ENCODE assay signal across 8 cellular contexts in genomic region chr1:66931548-66932124, GRCh38. TPM values are rescaled to one million over a fixed set of nuclear protein-coding genes. Genes with fewer than 3 reads are reported as not detected.
DNase-seq lines count a peak whose midpoint lies in the region; ATAC-seq and TF ChIP-seq lines count a peak whose summit lies in the region.

No MANE protein-coding gene starts in this region.

- TF ChIP-seq CTCF in left ventricle myocardium inferior (IDR thresholded peaks at IDR 0.05; ENCODE audit: borderline replicate concordance) (no peak), liver (IDR thresholded peaks at IDR 0.05; ENCODE audit: low read depth, low read length, missing input control) (no peak)

- peaks cover 77% of the 10 kb centered on the region for H3K4me1 ChIP-seq in left ventricle myocardium inferior
- peaks cover 46% of the 10 kb centered on the region for H3K4me1 ChIP-seq in adipocyte (ENCODE audit: control insufficient read depth, insufficient read depth, low read length)
- peaks cover 1 to 30% (median 11%) of the 10 kb centered on the region in 4 donors for H3K4me1 ChIP-seq in liver (ENCODE audit: control insufficient read depth in 4 of 4, insufficient read depth in 4 of 4, low read length in 3 of 4)

- peak overlapping the region; percentile 95 for H3K27ac ChIP-seq in left ventricle myocardium inferior (replicated peaks)
- peak overlapping the region; percentile 94 to 99 for H3K27ac ChIP-seq in liver (ENCODE audit: low read depth in 1 of 2, low read length in 2 of 2)

- H3K9me3 ChIP-seq in left ventricle myocardium inferior (replicated peaks) = no peaks in the 10 kb centered on the region
- H3K9me3 ChIP-seq in adipocyte (ENCODE audit: control insufficient read depth, low read length) = no peaks in the 10 kb centered on the region
- no peaks in the 10 kb centered on the region for H3K9me3 ChIP-seq in liver (ENCODE audit: control insufficient read depth in 4 of 4, low read length in 3 of 4)

- ATAC-seq in Right ventricle myocardium superior (ENCODE audit: poor library complexity) (no peak), HG03045 (IDR thresholded peaks at IDR 0.05; ENCODE audit: unreplicated experiment) (no peak), HG03139 (IDR thresholded peaks at IDR 0.05; ENCODE audit: unreplicated experiment) (no peak)

- H3K27me3 ChIP-seq in left ventricle myocardium inferior (ENCODE audit: low read depth) (no peaks in the 10 kb centered on the region), adipocyte (replicated peaks; ENCODE audit: control insufficient read depth, insufficient read depth, low read length) (no peaks in the 10 kb centered on the region), liver (ENCODE audit: control insufficient read depth in 4 of 4, insufficient read depth in 4 of 4, low read length in 3 of 4) (no peaks in the 10 kb centered on the region)

- H3K36me3 ChIP-seq in left ventricle myocardium inferior = peaks cover 5% of the 10 kb centered on the region
- H3K36me3 ChIP-seq in adipocyte (ENCODE audit: control insufficient read depth, insufficient read depth, low read length, severe bottlenecking) = no peaks in the 10 kb centered on the region
- no peaks in the 10 kb centered on the region for H3K36me3 ChIP-seq in liver (ENCODE audit: control insufficient read depth in 4 of 4, insufficient read depth in 3 of 4, low read depth in 1 of 4, low read length in 3 of 4)

- no peak for TF ChIP-seq RAD21 in liver (IDR thresholded peaks at IDR 0.05)

- H3K9ac ChIP-seq in adipocyte (ENCODE audit: low read length) = peak overlapping the region; percentile 89
- H3K9ac ChIP-seq in liver (ENCODE audit: low read depth in 1 of 2, low read length in 2 of 2) = peak overlapping the region; percentile 92 to 99

- 21% methylated on average over 6 of the region's 6 CpGs for WGBS in liver

- intact Hi-C loops in left ventricle myocardium inferior (cut with micrococcal nuclease) (no loop called here), Right ventricle myocardium superior (cut with DNase I) (no loop called here)

- H3K4me3 ChIP-seq in left ventricle myocardium inferior (peak overlapping the region; percentile 83), adipocyte (ENCODE audit: low read length) (peak overlapping the region; percentile 93), liver (ENCODE audit: low read depth in 1 of 3, low read length in 3 of 3) (peak overlapping the region; percentile 82 to 97 (median 88))

- DNase-seq in left ventricle myocardium inferior (no peak), Right ventricle myocardium superior (no peak), adipocyte (ENCODE audit: low read depth) (peak; percentile 18), DMS153 treated with DMSO at 0.1 percent for 48 hours (lab: John Stamatoyannopoulos, UW; ENCODE audit: unreplicated experiment) (no peak), amniotic stem cell (lab: John Stamatoyannopoulos, UW) (no peak)

TF ChIP-seq in liver, 16 proteins besides CTCF, POLR2A, EP300 and RAD21:
- no peak for TF ChIP-seq REST (IDR thresholded peaks at IDR 0.05)
- no peak for TF ChIP-seq SP1 (IDR thresholded peaks at IDR 0.05)
- no peak for TF ChIP-seq NR2F2 (IDR thresholded peaks at IDR 0.05)
- TF ChIP-seq HNF4A (conservative IDR thresholded peaks at IDR 0.05) = no peak
- no peak for TF ChIP-seq EGR1 (IDR thresholded peaks at IDR 0.05; ENCODE audit: low read depth in 2 of 2)
- TF ChIP-seq TAF1 (conservative IDR thresholded peaks at IDR 0.05) = no peak
- no peak for TF ChIP-seq ATF3 (IDR thresholded peaks at IDR 0.05)
- TF ChIP-seq RXRA (IDR thresholded peaks at IDR 0.05) = no peak
- no peak for TF ChIP-seq JUND (IDR thresholded peaks at IDR 0.05)

RNA-seq across cellular contexts. Expression of gene MIER1, which starts 6.8 kb away (rescaled TPM):
- 18.1 TPM for total RNA-seq in left ventricle myocardium inferior
- 15.2 TPM for total RNA-seq in Right ventricle myocardium superior
- total RNA-seq in liver = 10 to 100 TPM; 15.6 to 17.7 TPM
- polyA plus RNA-seq in liver = 10 to 100 TPM in 1 of 2 donors, 1 to 10 TPM in 1; 7.3 to 23.2 TPM

RNA-seq across cellular contexts. Expression of gene DNAI4, which starts 7.0 kb away (rescaled TPM):
- total RNA-seq in left ventricle myocardium inferior (17.9 TPM), Right ventricle myocardium superior (13.5 TPM), liver (1 to 10 TPM; 1.3 to 1.8 TPM)
- under 1 TPM; 0.42 to 0.43 TPM for polyA plus RNA-seq in liver
